In genomic region chr7:33761440-33762080, GRCh38 we compare ENCODE assay signal across 1 cellular context.
TF ChIP-seq lines count a peak whose summit lies in the region.

No MANE protein-coding gene starts in this region.

TF ChIP-seq in HepG2, 621 proteins besides CTCF, POLR2A, EP300 and RAD21 (continued from another document):
- no peak for TF ChIP-seq ZNF354B (CRISPR knock-in tag; IDR thresholded peaks at IDR 0.05)
- TF ChIP-seq ZBTB42 (CRISPR knock-in tag; IDR thresholded peaks at IDR 0.05): no peak
- no peak for TF ChIP-seq SOX5 (CRISPR knock-in tag; IDR thresholded peaks at IDR 0.05; ENCODE audit: borderline replicate concordance)
- no peak for TF ChIP-seq ZNF230 (CRISPR knock-in tag; IDR thresholded peaks at IDR 0.05)
- no peak for TF ChIP-seq FOXO1 (CRISPR knock-in tag; IDR thresholded peaks at IDR 0.05)
- TF ChIP-seq, protein P1, sequence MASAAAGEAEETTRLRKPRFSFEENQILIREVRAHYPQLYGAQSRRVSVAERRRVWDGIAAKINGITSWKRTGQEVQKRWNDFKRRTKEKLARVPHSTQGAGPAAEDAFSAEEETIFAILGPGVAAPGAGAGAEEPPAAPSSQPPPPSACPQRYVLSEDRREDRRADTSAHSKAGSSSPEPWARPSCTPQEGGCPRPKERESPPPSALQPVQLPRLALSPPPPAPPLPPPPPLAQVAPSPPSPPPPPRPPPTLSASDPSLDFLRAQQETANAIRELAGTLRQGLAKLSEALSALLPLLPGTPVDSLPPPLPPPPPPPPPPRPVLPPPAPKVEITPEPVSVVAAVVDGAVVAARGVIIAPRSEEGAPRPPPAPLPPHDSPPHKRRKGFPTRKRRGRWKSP (CRISPR knock-in tag; IDR thresholded peaks at IDR 0.05): no peak
- TF ChIP-seq SAFB2 (CRISPR knock-in tag; IDR thresholded peaks at IDR 0.05; ENCODE audit: borderline replicate concordance, low read depth): no peak
